ENCODE assay signal across 16 cellular contexts in the genomic region with DNA sequence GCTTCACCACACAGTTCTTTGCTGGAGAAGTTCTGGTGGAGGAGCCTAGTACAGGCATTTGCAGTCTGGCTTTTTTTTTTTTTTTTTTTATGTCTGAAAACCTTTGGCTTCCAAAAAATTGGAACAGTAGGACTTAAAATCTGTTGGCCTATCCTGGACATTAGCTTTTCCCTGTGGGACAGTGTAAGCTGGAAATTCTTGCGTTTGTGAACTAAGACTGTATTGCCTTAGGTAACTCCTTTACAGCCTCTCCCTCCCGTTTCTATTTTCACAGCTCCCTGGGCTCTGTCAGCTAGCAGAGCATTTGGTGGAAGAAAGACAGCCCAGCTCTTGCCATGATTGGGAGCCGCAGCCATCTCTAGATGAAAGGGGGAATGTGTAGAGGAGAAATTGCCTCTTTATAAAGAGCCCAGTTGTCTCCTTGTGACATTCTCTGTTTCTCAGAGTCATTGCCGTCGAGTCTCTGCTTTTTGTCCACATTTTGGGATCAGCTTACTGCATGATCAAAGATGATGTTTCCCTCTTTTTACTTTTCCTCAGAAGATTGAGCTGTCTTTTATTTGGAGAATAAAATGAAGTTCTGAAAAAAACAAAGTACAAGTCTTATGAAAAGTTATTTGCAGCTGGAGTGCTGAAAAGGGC.
"Had no signal": no experiment of that assay in that cellular context is flagged by ENCODE, and none has a peak within 500 bp of the region (broad histone marks: within the 10 kb centered on the region; RNA-seq: fewer than 3 reads in every experiment).

No MANE protein-coding gene starts in this region.

- H3K4me3 Mint-ChIP-seq: naive B cell; T-helper 2 cell treated with Interferon-gamma antibody and Interleukin-4, amounts not matched to agents 5 μg/mL and 100 μg/mL, for 36 hours had no signal

- H3K4me3 ChIP-seq: breast epithelium, prostate gland, right lobe of liver, thoracic aorta, upper lobe of right lung had no signal

- H3K27me3 Mint-ChIP-seq: naive B cell had no signal

- H3K27ac Mint-ChIP-seq: naive B cell had no signal

- H3K9me3 Mint-ChIP-seq: naive B cell; T-helper 2 cell treated with Interferon-gamma antibody and Interleukin-4, amounts not matched to agents 5 μg/mL and 100 μg/mL, for 36 hours had no signal

- H3K4me1 Mint-ChIP-seq: naive B cell had no signal

- DNase-seq: activated CD4-positive, alpha-beta T cell treated with anti-CD3 and anti-CD28 coated beads, Interleukin-2, amount 50 U/mL, for 4 hours; activated naive CD4-positive, alpha-beta T cell treated with Interleukin-2 at 50 U/mL for 16 hours; activated T-cell treated with anti-CD3 and anti-CD28 coated beads for 4 hours; aorta; naive B cell; occipital lobe; right lobe of liver; stimulated activated naive CD8-positive, alpha-beta T cell treated with anti-CD3 and anti-CD28 coated beads, Interleukin-15, Interleukin-2, amounts not matched to agents 100 U/mL and 50 U/mL, for 24 hours; SW 1271; upper lobe of right lung had no signal

- H3K4me1 ChIP-seq: breast epithelium, prostate gland, right lobe of liver, upper lobe of right lung had no signal

- H3K27ac ChIP-seq: breast epithelium, prostate gland, right lobe of liver, upper lobe of right lung had no signal

- H3K27me3 ChIP-seq: breast epithelium, right lobe of liver, upper lobe of right lung had no signal

- H3K36me3 ChIP-seq: breast epithelium, prostate gland, right lobe of liver had no signal

- ATAC-seq: activated CD4-positive, CD25-positive, alpha-beta regulatory T cell treated with anti-CD3 and anti-CD28 coated beads, Interleukin-2, amount 50 U/mL, for 24 hours; esophagus mucosa; right lobe of liver; stimulated activated naive CD8-positive, alpha-beta T cell treated with anti-CD3 and anti-CD28 coated beads, Interleukin-15, Interleukin-2, amounts not matched to agents 100 U/mL and 50 U/mL, for 24 hours; upper lobe of right lung had no signal
